3 cellular contexts compared by ENCODE assay signal in genomic region chr16:1129106-1129960, GRCh38.
TF ChIP-seq lines count a peak whose summit lies in the region.

No MANE protein-coding gene starts in this region.

TF ChIP-seq in SK-N-SH, 30 proteins besides CTCF, POLR2A, EP300 and RAD21:
- peak; percentile 39; the same call in 1 of the 2 replicates for TF ChIP-seq GABPA (IDR thresholded peaks at IDR 0.05; ENCODE audit: low read depth)
- no peak for TF ChIP-seq NRF1 (IDR thresholded peaks at IDR 0.05; ENCODE audit: low read depth, low read length)

TF ChIP-seq in SK-N-SH treated with all-trans-retinoic acid at 6 μM for 48 hours, 23 proteins besides CTCF, POLR2A, EP300 and RAD21:
- TF ChIP-seq ZC3H10 (CRISPR knock-in tag; IDR thresholded peaks at IDR 0.05) (no peak), ISL1 (CRISPR knock-in tag; IDR thresholded peaks at IDR 0.05) (no peak), ZFP3 (CRISPR knock-in tag; IDR thresholded peaks at IDR 0.05) (no peak), ARNTL (CRISPR knock-in tag; IDR thresholded peaks at IDR 0.05; ENCODE audit: borderline replicate concordance, low read depth) (no peak), OSR1 (CRISPR knock-in tag; IDR thresholded peaks at IDR 0.05) (no peak), GLIS3 (CRISPR knock-in tag; IDR thresholded peaks at IDR 0.05) (no peak), TOX (CRISPR knock-in tag; IDR thresholded peaks at IDR 0.05; ENCODE audit: borderline replicate concordance) (no peak), ZFP30 (CRISPR knock-in tag; IDR thresholded peaks at IDR 0.05) (no peak), TCF4 (CRISPR knock-in tag; IDR thresholded peaks at IDR 0.05; ENCODE audit: borderline replicate concordance) (no peak), CSDC2 (CRISPR knock-in tag; IDR thresholded peaks at IDR 0.05) (no peak), CSRNP3 (CRISPR knock-in tag; IDR thresholded peaks at IDR 0.05) (no peak), ZNF8 (CRISPR knock-in tag; IDR thresholded peaks at IDR 0.05) (no peak), ZNF565 (CRISPR knock-in tag; conservative IDR thresholded peaks at IDR 0.05; ENCODE audit: low read depth) (no peak)

TF ChIP-seq in HCT116, 20 proteins besides CTCF, POLR2A, EP300 and RAD21:
- TF ChIP-seq SIN3A (IDR thresholded peaks at IDR 0.05; ENCODE audit: low read depth) (no peak), ZFX (IDR thresholded peaks at IDR 0.05) (peak; percentile 94; the same call in 1 of the 2 replicates), ELF1 (IDR thresholded peaks at IDR 0.05; ENCODE audit: borderline replicate concordance, low read depth) (no peak)
